ENCODE assay signal across 13 cellular contexts in genomic region chr10:61390841-61391240, GRCh38.
DNase-seq lines count a peak whose midpoint lies in the region; ATAC-seq and TF ChIP-seq lines count a peak whose summit lies in the region.
"Had no signal": no experiment of that assay in that cellular context is flagged by ENCODE, and none has a peak within 500 bp of the region (broad histone marks: within the 10 kb centered on the region; RNA-seq: fewer than 3 reads in every experiment).

No MANE protein-coding gene starts in this region.

- CTCF ChIA-PET in A673 (lab: Charles Lee): no interaction called here

- H3K27ac ChIP-seq in A673 (ENCODE audit: low read depth, low read length, poor library complexity, severe bottlenecking) (no peak overlapping the region), WERI-Rb-1 (no peak overlapping the region)
- H3K27ac ChIP-seq: KMS-11, sigmoid colon had no signal

- H3K4me3 ChIP-seq in A673 (ENCODE audit: low read depth, low read length, poor library complexity, severe bottlenecking) (no peak overlapping the region), WERI-Rb-1 (ENCODE audit: low read depth, low read length) (no peak overlapping the region), BE2C (ENCODE audit: low read depth, low read length) (no peak overlapping the region)
- H3K4me3 ChIP-seq: sigmoid colon had no signal

- no peak overlapping the region for H3K4me3 Mint-ChIP-seq in HFFc6
- H3K4me3 Mint-ChIP-seq: CD4-positive, alpha-beta memory T cell; mesothelial cell of epicardium had no signal

- H3K9me3 ChIP-seq in A673 (ENCODE audit: low read depth, low read length, poor library complexity, severe bottlenecking): no peaks in the 10 kb centered on the region
- H3K9me3 ChIP-seq in WERI-Rb-1 (ENCODE audit: severe bottlenecking): no peaks in the 10 kb centered on the region
- H3K9me3 ChIP-seq in BE2C: no peaks in the 10 kb centered on the region
- H3K9me3 ChIP-seq: sigmoid colon had no signal

- ATAC-seq in GM18519 (IDR thresholded peaks at IDR 0.05; ENCODE audit: low FRiP score, unreplicated experiment): peak; percentile 60
- peak; percentile 92 for ATAC-seq in GM21528 (IDR thresholded peaks at IDR 0.05; ENCODE audit: low FRiP score, unreplicated experiment)
- peak; percentile 80 for ATAC-seq in HG03108 (IDR thresholded peaks at IDR 0.05; ENCODE audit: unreplicated experiment)

- POLR2A ChIA-PET in A673 (lab: Charles Lee; ENCODE audit: low non-redundant PET): no interaction called here

- H3K27me3 Mint-ChIP-seq in HFFc6 (ENCODE audit: insufficient read depth): no peaks in the 10 kb centered on the region; the same call in none of the 2 replicates

- no peaks in the 10 kb centered on the region for H3K36me3 Mint-ChIP-seq in HFFc6 (ENCODE audit: low read depth)
- H3K36me3 Mint-ChIP-seq: CD4-positive, alpha-beta memory T cell; mesothelial cell of epicardium had no signal

- H3K36me3 ChIP-seq in A673 (ENCODE audit: insufficient read depth, low read length, poor library complexity, severe bottlenecking): no peaks in the 10 kb centered on the region
- no peaks in the 10 kb centered on the region for H3K36me3 ChIP-seq in WERI-Rb-1
- no peaks in the 10 kb centered on the region for H3K36me3 ChIP-seq in BE2C
- H3K36me3 ChIP-seq: sigmoid colon had no signal

- H3K4me1 Mint-ChIP-seq in HFFc6 (ENCODE audit: low read depth): no peaks in the 10 kb centered on the region

- H3K9me3 Mint-ChIP-seq in HFFc6: no peaks in the 10 kb centered on the region

- intact Hi-C loops in A673 (cut with micrococcal nuclease; ENCODE audit: unreplicated experiment): no loop called here

- no peak overlapping the region for H3K27ac Mint-ChIP-seq in HFFc6
- H3K27ac Mint-ChIP-seq: CD4-positive, alpha-beta memory T cell; mesothelial cell of epicardium had no signal

- BruUV-seq in A673 (replicated peaks; lab: Mats Ljungman, UMichigan): no TSS peak

- H3K4me1 ChIP-seq in A673 (ENCODE audit: insufficient read depth, low read length, poor library complexity, severe bottlenecking) (peaks cover 6% of the 10 kb centered on the region), BE2C (no peaks in the 10 kb centered on the region)
- H3K4me1 ChIP-seq: sigmoid colon had no signal

- DNase-seq in RPMI8226: peak; percentile 26
- no peak for DNase-seq in HFFc6
- no peak for DNase-seq in A673 (ENCODE audit: low spot score)
- DNase-seq in WERI-Rb-1: no peak
- no peak for DNase-seq in BE2C
- DNase-seq: CD4-positive, alpha-beta memory T cell; NCI-H526 treated with DMSO at 0.1 percent for 48 hours; sigmoid colon had no signal

- TF ChIP-seq CTCF in HFFc6 (IDR thresholded peaks at IDR 0.05) (no peak), A673 (conservative IDR thresholded peaks at IDR 0.05; ENCODE audit: low read depth, low read length) (no peak), WERI-Rb-1 (IDR thresholded peaks at IDR 0.05; ENCODE audit: low read depth, low read length) (no peak), BE2C (IDR thresholded peaks at IDR 0.05; ENCODE audit: low read depth, low read length) (no peak)

- no peaks in the 10 kb centered on the region for H3K27me3 ChIP-seq in A673 (replicated peaks; ENCODE audit: insufficient read depth, low read depth, low read length, poor library complexity)
- no peaks in the 10 kb centered on the region for H3K27me3 ChIP-seq in WERI-Rb-1 (ENCODE audit: insufficient read depth, low read depth, severe bottlenecking)
- no peaks in the 10 kb centered on the region for H3K27me3 ChIP-seq in BE2C
- H3K27me3 ChIP-seq: sigmoid colon had no signal
